ENCODE assay signal across 8 cellular contexts in genomic region chr4:54233128-54233696, GRCh38. TPM values are rescaled to one million over a fixed set of nuclear protein-coding genes. Genes with fewer than 3 reads are reported as not detected.
DNase-seq lines count a peak whose midpoint lies in the region; ATAC-seq and TF ChIP-seq lines count a peak whose summit lies in the region.

No MANE protein-coding gene starts in this region.

- no peak overlapping the region for H3K27ac ChIP-seq in GM23338 (ENCODE audit: low read depth)

- H3K4me1 ChIP-seq in GM23338 (ENCODE audit: insufficient read depth), result peaks cover 34% of the 10 kb centered on the region

- H3K4me3 ChIP-seq in GM23338, result peak overlapping the region; percentile 86

- peaks cover 31% of the 10 kb centered on the region for H3K4me1 Mint-ChIP-seq in GM23338

- peak overlapping the region; percentile 100 for H3K4me2 ChIP-seq in GM23338

- peak; percentile 57 for ATAC-seq in GM23338

- no peaks in the 10 kb centered on the region for H3K79me2 ChIP-seq in GM23338 (replicated peaks; ENCODE audit: insufficient read depth)

- H3K9me2 ChIP-seq in GM23338 (ENCODE audit: insufficient read depth), result no peaks in the 10 kb centered on the region

- peaks cover 66% of the 10 kb centered on the region for H3K27me3 ChIP-seq in GM23338 (ENCODE audit: insufficient read depth)

- H2AFZ ChIP-seq in GM23338, result peak overlapping the region; percentile 95

- no peak overlapping the region for H3K27ac Mint-ChIP-seq in GM23338

- peaks cover 7% of the 10 kb centered on the region for H3K9me3 Mint-ChIP-seq in GM23338

- H3K36me3 Mint-ChIP-seq in GM23338 (ENCODE audit: low read depth), result no peaks in the 10 kb centered on the region; the same call in 2 of the 3 replicates

- peak; percentile 88 for DNase-seq in EL
- DNase-seq in GM23338 (ENCODE audit: low spot score), result peak; percentile 90
- DNase-seq in SK-N-DZ (ENCODE audit: low spot score), result peak; percentile 82
- DNase-seq in activated naive CD4-positive, alpha-beta T cell treated with Interleukin-2 at 50 U/mL for 16 hours, result peak; percentile 78
- DNase-seq in germinal center (ENCODE audit: low spot score), result peak; percentile 88
- peak in 53 of 56 donors; percentile 10 to 87 (median 66) for DNase-seq in nucleus accumbens (lab: John Stamatoyannopoulos, UW)
- peak; percentile 85 for DNase-seq in superior temporal gyrus (ENCODE audit: extremely low spot score)

- H4K20me1 ChIP-seq in GM23338 (replicated peaks; ENCODE audit: insufficient read depth), result no peaks in the 10 kb centered on the region; the same call in 1 of the 2 replicates

- peaks cover 64% of the 10 kb centered on the region for H3K27me3 Mint-ChIP-seq in GM23338 (ENCODE audit: insufficient read depth, low read depth, poor library complexity)

- no peaks in the 10 kb centered on the region for H3K36me3 ChIP-seq in GM23338 (ENCODE audit: insufficient read depth)

- peak overlapping the region; percentile 76 for H3K4me3 Mint-ChIP-seq in GM23338

- TF ChIP-seq CTCF in GM23338 (conservative IDR thresholded peaks at IDR 0.05; ENCODE audit: low read depth in 2 of 2) (peak; percentile 54 to 80), LNCAP (IDR thresholded peaks at IDR 0.05) (peak; percentile 74)

- peaks cover 10% of the 10 kb centered on the region; the same call in 1 of the 2 replicates for H3F3A ChIP-seq in GM23338 (replicated peaks; ENCODE audit: low read depth)

TF ChIP-seq in GM23338, 12 proteins besides CTCF, POLR2A, EP300 and RAD21:
- TF ChIP-seq CREB1 (CRISPR knock-in tag; IDR thresholded peaks at IDR 0.05; ENCODE audit: low read depth), result no peak
- no peak for TF ChIP-seq NANOG (IDR thresholded peaks at IDR 0.05; ENCODE audit: borderline replicate concordance)
- TF ChIP-seq ZNF331 (CRISPR knock-in tag; IDR thresholded peaks at IDR 0.05; ENCODE audit: low read depth), result no peak

RNA-seq across cellular contexts. Expression of gene PDGFRA, which starts 4.1 kb away (rescaled TPM):
- 7.0 and 10.8 TPM in 2 replicates for total RNA-seq in GM23338 (2014; rRNA removed; shearing (Covaris generic))
- 7.4 and 8.0 TPM in 2 replicates for polyA plus RNA-seq in GM23338 (2016; fragmentation: Nextera tagmentation; extraction: Ambion mirVana)
- polyA plus RNA-seq in SK-N-DZ (2014; cell fraction: cytosol; rRNA removed), result 9.1 and 11.6 TPM in 2 replicates
- 13.5 and 17.6 TPM in 2 replicates for polyA plus RNA-seq in SK-N-DZ (2014; cell fraction: nucleus; rRNA removed)
